ENCODE assay signal across 23 cellular contexts in the genomic region with DNA sequence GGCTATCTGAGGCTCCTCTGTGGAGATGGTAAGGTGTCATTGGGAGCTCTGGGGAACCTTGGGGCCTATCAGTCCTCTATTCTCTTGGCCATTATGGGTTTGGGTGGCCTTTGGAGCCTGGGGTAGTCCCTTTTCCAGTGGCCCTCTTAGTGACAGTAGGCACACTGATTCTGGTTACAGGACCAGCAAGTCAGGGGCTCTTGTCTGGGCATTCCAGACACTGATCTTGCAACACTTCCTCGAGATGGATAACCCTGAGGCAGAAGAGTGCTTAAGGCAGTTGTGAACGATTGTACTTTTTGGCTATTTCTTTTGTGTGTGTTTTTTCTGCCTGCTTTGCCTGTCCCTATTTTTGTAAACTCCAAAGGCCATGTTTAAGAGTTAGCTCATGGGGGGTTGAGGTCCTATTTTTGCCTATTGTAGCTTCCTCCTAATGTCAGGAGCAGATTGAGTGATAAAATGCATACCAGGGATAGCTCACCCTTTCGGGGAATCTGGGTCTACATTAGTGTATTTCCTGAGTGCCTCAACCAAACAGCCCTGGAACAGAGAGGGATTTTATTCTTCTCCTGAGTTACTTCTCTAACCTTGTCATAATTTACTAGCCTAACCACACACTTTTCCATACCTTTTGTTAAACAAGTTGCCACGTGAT.
DNase-seq lines count a peak whose midpoint lies in the region; ATAC-seq, FAIRE-seq and TF ChIP-seq lines count a peak whose summit lies in the region.
"Had no signal": no experiment of that assay in that cellular context is flagged by ENCODE, and none has a peak within 500 bp of the region (broad histone marks: within the 10 kb centered on the region; RNA-seq: fewer than 3 reads in every experiment).

No MANE protein-coding gene starts in this region.

- H2BK15ac ChIP-seq in mesendoderm (replicated peaks; ENCODE audit: low read depth): no peak overlapping the region

- no peaks in the 10 kb centered on the region for H4K20me1 ChIP-seq in astrocyte (ENCODE audit: insufficient read depth, low read length)

- FAIRE-seq in astrocyte (lab: Jason Lieb, UNC): no peak
- FAIRE-seq: G401.6 had no signal

- no peak overlapping the region for H4K5ac ChIP-seq in mesendoderm (ENCODE audit: low read length)

- H3K27ac Mint-ChIP-seq in astrocyte (ENCODE audit: unreplicated experiment): peak overlapping the region; percentile 58
- H3K27ac Mint-ChIP-seq in activated CD4-positive, alpha-beta T cell treated with anti-CD3 and anti-CD28 coated beads, Interleukin-2, amount 10 ng/mL, durations not matched to agents 24 days and 14 days: no peak overlapping the region
- H3K27ac Mint-ChIP-seq: GM23338 had no signal

- no peak for ATAC-seq in GM19452 (IDR thresholded peaks at IDR 0.05; ENCODE audit: unreplicated experiment)
- ATAC-seq: GM23338 had no signal

- no peak overlapping the region for H3K4me3 ChIP-seq in cardiac muscle cell
- no peak overlapping the region for H3K4me3 ChIP-seq in left ventricle myocardium inferior
- H3K4me3 ChIP-seq in astrocyte (ENCODE audit: insufficient read depth, low read depth, low read length): no peak overlapping the region
- no peak overlapping the region for H3K4me3 ChIP-seq in mesendoderm (ENCODE audit: low read length)
- H3K4me3 ChIP-seq: GM23338, HAP-1 had no signal

- no peaks in the 10 kb centered on the region for H3K79me2 ChIP-seq in astrocyte (ENCODE audit: insufficient read depth, low read length)
- H3K79me2 ChIP-seq in mesendoderm (ENCODE audit: control insufficient read depth, insufficient read depth, low read length): no peaks in the 10 kb centered on the region

- H3K4me2 ChIP-seq in astrocyte (ENCODE audit: low read length): no peak overlapping the region
- no peak overlapping the region for H3K4me2 ChIP-seq in mesendoderm (ENCODE audit: low read length)
- H3K4me2 ChIP-seq: GM23338, KMS-11 had no signal

- peaks cover 11% of the 10 kb centered on the region for H3K4me1 Mint-ChIP-seq in astrocyte (ENCODE audit: low read depth, unreplicated experiment)
- peaks cover 3% of the 10 kb centered on the region for H3K4me1 Mint-ChIP-seq in activated CD4-positive, alpha-beta T cell treated with anti-CD3 and anti-CD28 coated beads, Interleukin-2, amount 10 ng/mL, durations not matched to agents 24 days and 14 days

- intact Hi-C loops in left ventricle myocardium inferior (cut with micrococcal nuclease): no loop called here
- intact Hi-C loops in activated CD4-positive, alpha-beta T cell treated with anti-CD3 and anti-CD28 coated beads, Interleukin-2, amount 10 ng/mL, durations not matched to agents 24 days and 14 days (cut with micrococcal nuclease): no loop called here

- no peak overlapping the region for H2BK5ac ChIP-seq in mesendoderm (ENCODE audit: low read length)

- H3K27ac ChIP-seq in cardiac muscle cell: peak overlapping the region; percentile 76
- no peak overlapping the region for H3K27ac ChIP-seq in left ventricle myocardium inferior (replicated peaks)
- no peak overlapping the region for H3K27ac ChIP-seq in astrocyte (ENCODE audit: low read depth, low read length)
- no peak overlapping the region for H3K27ac ChIP-seq in mesendoderm (ENCODE audit: low read depth, low read length)
- H3K27ac ChIP-seq: KMS-11 had no signal

- no peaks in the 10 kb centered on the region for H3K36me3 ChIP-seq in cardiac muscle cell
- H3K36me3 ChIP-seq in left ventricle myocardium inferior: no peaks in the 10 kb centered on the region
- no peaks in the 10 kb centered on the region for H3K36me3 ChIP-seq in astrocyte (ENCODE audit: insufficient read depth, low read length)
- no peaks in the 10 kb centered on the region for H3K36me3 ChIP-seq in mesendoderm (ENCODE audit: control insufficient read depth, insufficient read depth, low read length)
- H3K36me3 ChIP-seq: HAP-1 had no signal

- H3K4ac ChIP-seq in mesendoderm (ENCODE audit: low read depth, low read length): no peak overlapping the region

- peak overlapping the region; percentile 4 for H3K18ac ChIP-seq in mesendoderm (ENCODE audit: low read length)

- H3K23ac ChIP-seq in mesendoderm (ENCODE audit: low read length): no peak overlapping the region

- H3K36me3 Mint-ChIP-seq in astrocyte (ENCODE audit: low read depth, unreplicated experiment): no peaks in the 10 kb centered on the region
- H3K36me3 Mint-ChIP-seq in activated CD4-positive, alpha-beta T cell treated with anti-CD3 and anti-CD28 coated beads, Interleukin-2, amount 10 ng/mL, durations not matched to agents 24 days and 14 days (ENCODE audit: low read depth): no peaks in the 10 kb centered on the region

- H3K79me1 ChIP-seq in mesendoderm (ENCODE audit: low read length): no peaks in the 10 kb centered on the region

- DNase-seq in cardiac muscle cell (ENCODE audit: low read depth in 1 of 2, low spot score in 1 of 2) (no peak), left ventricle myocardium inferior (no peak), astrocyte (ENCODE audit: low read depth) (no peak), mesendoderm (peak; percentile 65), NCI-H526 (lab: John Stamatoyannopoulos, UW) (no peak)
- no peak for DNase-seq in activated CD4-positive, alpha-beta T cell treated with anti-CD3 and anti-CD28 coated beads, Interleukin-2, amount 10 ng/mL, durations not matched to agents 24 days and 14 days
- DNase-seq: Calu3; DMS153; DND-41; IMR-90; MM.1S; NCI-H2029; NCI-H446; NCI-H524 treated with DMSO at 0.1 percent for 48 hours; NCI-H82; NK-92 treated with Interleukin-12 subunit alpha and Interleukin-12 subunit beta, amount 100 ng/mL, for 24 hours; Right ventricle myocardium superior; RPMI8226 had no signal

- H3K56ac ChIP-seq in mesendoderm (ENCODE audit: low read length): peak overlapping the region; percentile 2

- H2BK120ac ChIP-seq in mesendoderm (ENCODE audit: low read depth, low read length): no peak overlapping the region

- H4K8ac ChIP-seq in mesendoderm (ENCODE audit: low read depth, low read length): no peak overlapping the region

- H3K27me3 ChIP-seq in cardiac muscle cell: no peaks in the 10 kb centered on the region
- no peaks in the 10 kb centered on the region for H3K27me3 ChIP-seq in left ventricle myocardium inferior (ENCODE audit: low read depth)
- no peaks in the 10 kb centered on the region for H3K27me3 ChIP-seq in astrocyte (ENCODE audit: insufficient read depth, low read length)
- H3K27me3 ChIP-seq in mesendoderm (ENCODE audit: insufficient read depth, low read length, poor library complexity): no peaks in the 10 kb centered on the region

- no peak for TF ChIP-seq CTCF in cardiac muscle cell (IDR thresholded peaks at IDR 0.05; ENCODE audit: low read depth, low read length)
- TF ChIP-seq CTCF in left ventricle myocardium inferior (IDR thresholded peaks at IDR 0.05; ENCODE audit: borderline replicate concordance): no peak
- no peak for TF ChIP-seq CTCF in astrocyte (IDR thresholded peaks at IDR 0.05; ENCODE audit: insufficient read depth, low read depth, low read length)

- no peaks in the 10 kb centered on the region for H3K9me3 Mint-ChIP-seq in astrocyte (ENCODE audit: unreplicated experiment)
- H3K9me3 Mint-ChIP-seq in activated CD4-positive, alpha-beta T cell treated with anti-CD3 and anti-CD28 coated beads, Interleukin-2, amount 10 ng/mL, durations not matched to agents 24 days and 14 days: no peaks in the 10 kb centered on the region

- no peak overlapping the region for H3K9ac ChIP-seq in astrocyte (ENCODE audit: low read length)
- no peak overlapping the region for H3K9ac ChIP-seq in mesendoderm (ENCODE audit: low read length)
- H3K9ac ChIP-seq: KMS-11 had no signal

- no peaks in the 10 kb centered on the region for H3K27me3 Mint-ChIP-seq in astrocyte (ENCODE audit: low read depth, unreplicated experiment)
- H3K27me3 Mint-ChIP-seq in activated CD4-positive, alpha-beta T cell treated with anti-CD3 and anti-CD28 coated beads, Interleukin-2, amount 10 ng/mL, durations not matched to agents 24 days and 14 days: no peaks in the 10 kb centered on the region

- H3K4me1 ChIP-seq in cardiac muscle cell (ENCODE audit: low read depth) (peaks cover 17% of the 10 kb centered on the region), left ventricle myocardium inferior (peaks cover 6% of the 10 kb centered on the region), astrocyte (ENCODE audit: insufficient read depth, low read length) (peaks cover 3% of the 10 kb centered on the region), mesendoderm (ENCODE audit: control insufficient read depth, low read depth, low read length) (peaks cover 5% of the 10 kb centered on the region)
- H3K4me1 ChIP-seq: HAP-1 had no signal

- no CpG with 5 or more reads among the region's 4 CpGs for WGBS in mesendoderm (ENCODE audit: extremely low coverage, insufficient coverage, low lambda C conversion rate)

- H2AFZ ChIP-seq in astrocyte (ENCODE audit: low read depth, low read length): no peak overlapping the region
- H2AFZ ChIP-seq: GM23338 had no signal

- H3K4me3 Mint-ChIP-seq in astrocyte (ENCODE audit: unreplicated experiment): no peak overlapping the region
- H3K4me3 Mint-ChIP-seq in activated CD4-positive, alpha-beta T cell treated with anti-CD3 and anti-CD28 coated beads, Interleukin-2, amount 10 ng/mL, durations not matched to agents 24 days and 14 days: no peak overlapping the region
- H3K4me3 Mint-ChIP-seq: GM23338 had no signal

- H3K9me3 ChIP-seq in cardiac muscle cell (ENCODE audit: low read depth) (no peaks in the 10 kb centered on the region), left ventricle myocardium inferior (replicated peaks) (no peaks in the 10 kb centered on the region), astrocyte (ENCODE audit: insufficient read depth, low read depth, low read length) (no peaks in the 10 kb centered on the region)
- H3K9me3 ChIP-seq: HAP-1 had no signal

- no peak overlapping the region for H2AK5ac ChIP-seq in mesendoderm (ENCODE audit: low read length)
